19 cellular contexts compared by ENCODE assay signal in the genomic region with DNA sequence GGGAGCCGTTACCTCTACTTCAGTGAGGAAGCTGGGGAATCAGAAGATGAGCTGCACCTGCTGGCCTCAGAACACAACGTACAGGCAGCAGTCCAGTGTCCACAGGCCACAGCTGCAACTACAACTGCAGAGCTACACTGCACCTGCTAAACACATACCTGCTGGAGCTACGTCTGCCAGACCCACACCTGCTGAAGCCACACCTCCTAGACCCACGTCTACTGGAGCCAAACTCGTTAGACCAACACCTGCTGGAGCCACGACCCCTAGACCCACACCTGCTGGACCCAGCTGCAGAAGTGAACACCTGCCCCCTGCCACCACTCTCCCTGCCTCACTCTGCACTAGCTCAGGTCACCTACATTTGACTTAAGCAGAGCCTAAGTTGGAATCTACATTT.
DNase-seq lines count a peak whose midpoint lies in the region; ATAC-seq and TF ChIP-seq lines count a peak whose summit lies in the region.
"Had no signal": no experiment of that assay in that cellular context is flagged by ENCODE, and none has a peak within 500 bp of the region (broad histone marks: within the 10 kb centered on the region; RNA-seq: fewer than 3 reads in every experiment).

No MANE protein-coding gene starts in this region.

- 43 to 71% (median 66%) methylated on average over 6 of the region's 6 CpGs for WGBS in spleen, 5 donors

- no TSS peak for BruUV-seq in Caco-2 (replicated peaks; lab: Mats Ljungman, UMichigan)

- H3K27ac ChIP-seq in spleen = peak overlapping the region in 2 of 8 donors; percentile 22 to 23
- H3K27ac ChIP-seq: ascending aorta, neutrophil, SK-N-MC, uterus had no signal

- CTCF ChIA-PET in Caco-2 (lab: Charles Lee) = interaction anchor here (0.5 to 1.0 kb wide), 3 partner anchors 55 to 269 kb away, joined by 3 to 4 read pairs (median 4); a partner anchor contains a TSS

- H3K27ac Mint-ChIP-seq in Caco-2 (ENCODE audit: unreplicated experiment) = no peak overlapping the region
- H3K27ac Mint-ChIP-seq: CD4-positive, alpha-beta T cell; mesothelial cell of epicardium; stimulated activated naive CD8-positive, alpha-beta T cell treated with anti-CD3 and anti-CD28 coated beads, Interleukin-15, amount 100 ng/mL, for 72 hours had no signal

- H3K4me1 ChIP-seq in Caco-2 (no peaks in the 10 kb centered on the region), spleen (peaks cover 11 to 49% (median 24%) of the 10 kb centered on the region in 6 donors)
- H3K4me1 ChIP-seq: ascending aorta, uterus had no signal

- no peaks in the 10 kb centered on the region for H3K36me3 ChIP-seq in Caco-2 (ENCODE audit: control insufficient read depth, insufficient read depth, low read length)
- no peaks in the 10 kb centered on the region for H3K36me3 ChIP-seq in spleen
- H3K36me3 ChIP-seq: ascending aorta, neutrophil, uterus had no signal

- H3K36me3 Mint-ChIP-seq in Caco-2 (ENCODE audit: insufficient read depth, unreplicated experiment) = no peaks in the 10 kb centered on the region
- H3K36me3 Mint-ChIP-seq: mesothelial cell of epicardium had no signal

- intact Hi-C loops in Caco-2 (cut with micrococcal nuclease; ENCODE audit: unreplicated experiment) (no loop called here), spleen (cut with DNase I; ENCODE audit: low total_unique reads) (no loop called here)

- no peak for TF ChIP-seq POLR2A in spleen (IDR thresholded peaks at IDR 0.05)

- H3K4me3 ChIP-seq in Caco-2 (ENCODE audit: low read depth, low read length) (no peak overlapping the region), spleen (no peak overlapping the region)
- H3K4me3 ChIP-seq: ascending aorta, SK-N-MC, uterus had no signal

- no peaks in the 10 kb centered on the region for H3K4me1 Mint-ChIP-seq in Caco-2 (ENCODE audit: low read depth, unreplicated experiment)

- ATAC-seq in HG03571 (IDR thresholded peaks at IDR 0.05; ENCODE audit: unreplicated experiment) = no peak
- ATAC-seq: stimulated activated naive CD8-positive, alpha-beta T cell treated with anti-CD3 and anti-CD28 coated beads, Interleukin-15, amount 100 ng/mL, for 72 hours had no signal

- H3K9me3 Mint-ChIP-seq in Caco-2 (ENCODE audit: unreplicated experiment) = no peaks in the 10 kb centered on the region
- H3K9me3 Mint-ChIP-seq: CD4-positive, alpha-beta T cell; stimulated activated naive CD8-positive, alpha-beta T cell treated with anti-CD3 and anti-CD28 coated beads, Interleukin-15, amount 100 ng/mL, for 72 hours had no signal

- H3K9me3 ChIP-seq in Caco-2 (no peaks in the 10 kb centered on the region), spleen (peaks cover 0 to 4% (median 0%) of the 10 kb centered on the region in 8 donors)
- H3K9me3 ChIP-seq: ascending aorta, neutrophil, uterus had no signal

- no peaks in the 10 kb centered on the region for H3K27me3 ChIP-seq in Caco-2 (replicated peaks; ENCODE audit: control insufficient read depth, insufficient read depth, low read length)
- peaks cover 0 to 16% (median 14%) of the 10 kb centered on the region in 7 donors for H3K27me3 ChIP-seq in spleen (replicated peaks in 1 of 7)
- H3K27me3 ChIP-seq: ascending aorta had no signal

- DNase-seq in Caco-2 = peak; percentile 27 to 54
- DNase-seq in NCI-H128 (lab: John Stamatoyannopoulos, UW; ENCODE audit: unreplicated experiment) = peak; percentile 21
- DNase-seq in NCI-H748 (lab: John Stamatoyannopoulos, UW; ENCODE audit: unreplicated experiment) = peak; percentile 100
- peak; percentile 41 for DNase-seq in mesenteric fat pad (ENCODE audit: low spot score)
- no peak for DNase-seq in spleen
- no peak for DNase-seq in GM20000 (ENCODE audit: low spot score)
- no peak for DNase-seq in activated CD4-positive, CD25-positive, alpha-beta regulatory T cell treated with anti-CD3 and anti-CD28 coated beads, Interleukin-2, amount 50 U/mL, for 72 hours
- DNase-seq: activated CD4-positive, alpha-beta T cell treated with anti-CD3 and anti-CD28 coated beads for 48 hours; activated naive CD4-positive, alpha-beta T cell treated with Interleukin-2 at 50 U/mL for 16 hours; CD4-positive, alpha-beta T cell; hypothalamus; NCI-H226; stimulated activated naive CD8-positive, alpha-beta T cell treated with anti-CD3 and anti-CD28 coated beads, Interleukin-15, amount 100 ng/mL, for 72 hours; uterus had no signal

- POLR2A ChIA-PET in Caco-2 (lab: Charles Lee) = no interaction called here

- H3K4me3 Mint-ChIP-seq in Caco-2 (ENCODE audit: unreplicated experiment) = no peak overlapping the region
- H3K4me3 Mint-ChIP-seq: CD4-positive, alpha-beta T cell; mesothelial cell of epicardium; stimulated activated naive CD8-positive, alpha-beta T cell treated with anti-CD3 and anti-CD28 coated beads, Interleukin-15, amount 100 ng/mL, for 72 hours had no signal

- H3K27me3 Mint-ChIP-seq in Caco-2 (ENCODE audit: insufficient read depth, unreplicated experiment) = no peaks in the 10 kb centered on the region

- TF ChIP-seq CTCF in Caco-2 (IDR thresholded peaks at IDR 0.05; ENCODE audit: insufficient read depth in 1 of 2, low read depth in 1 of 2, low read length in 1 of 2, severe bottlenecking in 1 of 2, unreplicated experiment in 1 of 2) (no peak), spleen (IDR thresholded peaks at IDR 0.05 in 8 of 11, conservative IDR thresholded peaks at IDR 0.05 in 3 of 11) (peak in 1 of 11 experiments; percentile 32), GM20000 (IDR thresholded peaks at IDR 0.05; ENCODE audit: extremely low read depth, missing control alignments) (no peak)

Comparison
In these comparisons a context has a peak if more than half of its experiments do, and no peak if none do; other contexts are left out.
1. DNase-seq: peak in Caco-2 (2 of 2), NCI-H128 (single experiment), NCI-H748 (single experiment) and mesenteric fat pad (single experiment); none in spleen (single experiment), GM20000 (single experiment) and activated CD4-positive, CD25-positive, alpha-beta regulatory T cell treated with anti-CD3 and anti-CD28 coated beads, Interleukin-2, amount 50 U/mL, for 72 hours (single experiment).